In the genomic region with DNA sequence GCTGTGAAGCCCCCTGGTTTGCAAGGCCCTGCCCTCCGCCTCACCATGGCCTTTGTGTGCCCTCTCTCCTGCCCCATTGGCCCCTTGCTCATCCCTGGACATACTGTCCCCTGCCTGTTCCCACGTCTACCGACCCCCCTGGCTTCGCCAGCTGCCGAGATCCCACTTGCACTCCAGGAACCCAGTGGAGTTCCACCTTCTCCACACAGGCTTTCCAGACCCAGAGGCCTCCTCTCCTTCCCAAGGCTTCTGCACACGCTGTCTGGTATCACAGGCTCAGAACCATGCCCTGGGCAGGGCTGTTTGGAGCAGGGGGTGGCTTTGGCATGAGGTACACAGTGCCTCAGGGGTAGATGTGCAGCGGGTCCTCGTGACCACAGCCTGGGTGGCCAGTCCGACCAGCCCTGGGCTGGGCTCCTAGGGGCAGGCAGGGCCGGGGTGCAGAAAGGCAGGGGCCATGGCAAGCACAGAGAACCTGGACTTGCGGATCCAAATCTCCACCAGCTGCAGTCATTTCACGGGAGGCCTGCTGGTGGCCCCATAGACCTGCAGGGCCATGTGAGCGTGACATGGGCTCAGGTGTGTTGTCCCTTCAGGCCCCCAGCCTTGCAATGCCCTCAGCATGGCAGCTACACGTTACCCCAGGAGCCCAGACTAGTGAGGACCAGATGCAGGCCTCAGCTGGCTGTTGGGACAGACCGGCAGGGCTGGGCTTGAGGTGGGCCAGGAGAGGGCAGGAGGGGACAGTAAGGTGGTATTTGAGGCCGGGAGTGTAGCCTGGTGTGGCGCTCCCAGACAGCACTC, we compare ENCODE assay signal across 1 cellular context.
TF ChIP-seq lines count a peak whose summit lies in the region.

No MANE protein-coding gene starts in this region.

TF ChIP-seq in HCT116, 20 proteins besides CTCF, POLR2A, EP300 and RAD21 (continued from another document):
- TF ChIP-seq POLR2AphosphoS5 (IDR thresholded peaks at IDR 0.05; ENCODE audit: low read depth, low read length) (no peak), ZBTB33 (IDR thresholded peaks at IDR 0.05; ENCODE audit: extremely low read depth, insufficient replicate concordance, low read length) (no peak), ZFX (IDR thresholded peaks at IDR 0.05) (no peak), SRF (IDR thresholded peaks at IDR 0.05; ENCODE audit: low read depth) (no peak), YY1 (IDR thresholded peaks at IDR 0.05; ENCODE audit: extremely low read depth, insufficient replicate concordance, low read depth, low read length) (no peak), SIN3A (IDR thresholded peaks at IDR 0.05; ENCODE audit: low read depth) (no peak), CEBPB (IDR thresholded peaks at IDR 0.05; ENCODE audit: low read depth) (no peak), MAX (IDR thresholded peaks at IDR 0.05) (no peak)
TF ChIP-seq in HCT116: peak in this region for 0.
